In genomic region chr11:68541983-68542382, GRCh38 we compare ENCODE assay signal across 13 cellular contexts.
DNase-seq lines count a peak whose midpoint lies in the region; ATAC-seq and TF ChIP-seq lines count a peak whose summit lies in the region.
"Had no signal": no experiment of that assay in that cellular context is flagged by ENCODE, and none has a peak within 500 bp of the region (broad histone marks: within the 10 kb centered on the region; RNA-seq: fewer than 3 reads in every experiment).

No MANE protein-coding gene starts in this region.

- no peak for DNase-seq in activated naive CD4-positive, alpha-beta T cell treated with anti-CD3 and anti-CD28 coated beads for 36 hours
- no peak for DNase-seq in activated naive CD4-positive, alpha-beta T cell treated with anti-CD3 and anti-CD28 coated beads, Interleukin-2, amount 10 ng/mL, durations not matched to agents 7 days and 5 days
- DNase-seq in activated CD8-positive, alpha-beta T cell treated with anti-CD3 and anti-CD28 coated beads, Interleukin-2, amount 10 ng/mL, durations not matched to agents 7 days and 5 days, result no peak
- DNase-seq in left lobe of liver (ENCODE audit: low spot score) (no peak), transverse colon (no peak), GM20000 (ENCODE audit: low spot score) (no peak), NCI-H187 (lab: John Stamatoyannopoulos, UW) (no peak)
- DNase-seq in activated effector memory CD4-positive, alpha-beta T cell treated with anti-CD3 and anti-CD28 coated beads, Interleukin-2, amount 50 U/mL, for 16 hours, result no peak
- DNase-seq: NCI-H526 treated with DMSO at 0.1 percent for 48 hours had no signal

- intact Hi-C loops in activated naive CD4-positive, alpha-beta T cell treated with anti-CD3 and anti-CD28 coated beads for 36 hours (cut with micrococcal nuclease), result no loop called here
- intact Hi-C loops in transverse colon (cut with DNase I; ENCODE audit: low total_unique reads), result loop anchor here (1.0 kb wide), 1 partner anchor 78 kb away; no protein-coding TSS in a partner anchor

- TF ChIP-seq CTCF in transverse colon (IDR thresholded peaks at IDR 0.05), result no peak
- no peak for TF ChIP-seq CTCF in GM20000 (IDR thresholded peaks at IDR 0.05; ENCODE audit: extremely low read depth, missing control alignments)

- in situ Hi-C loops in transverse colon (cut with MboI; ENCODE audit: low pct_ligation_motif_present in 1 of 4, low pct_unique_long_range_greater_than_20kb in 1 of 4, low sequenced_read_pairs in 3 of 4), result no loop called here

- TF ChIP-seq EP300 in transverse colon (IDR thresholded peaks at IDR 0.05; ENCODE audit: low read depth), result no peak

- no peak for TF ChIP-seq POLR2A in transverse colon (IDR thresholded peaks at IDR 0.05)

- WGBS in transverse colon (ENCODE audit: low coverage in 1 of 2), 2 donors, result 51 to 84% methylated on average over 4 to 8 of the region's 8 CpGs

- H3K27me3 Mint-ChIP-seq in activated naive CD4-positive, alpha-beta T cell treated with anti-CD3 and anti-CD28 coated beads for 36 hours (ENCODE audit: low read depth), result no peaks in the 10 kb centered on the region
- no peaks in the 10 kb centered on the region for H3K27me3 Mint-ChIP-seq in activated naive CD4-positive, alpha-beta T cell treated with anti-CD3 and anti-CD28 coated beads, Interleukin-2, amount 10 ng/mL, durations not matched to agents 7 days and 5 days
- no peaks in the 10 kb centered on the region for H3K27me3 Mint-ChIP-seq in activated CD8-positive, alpha-beta T cell treated with anti-CD3 and anti-CD28 coated beads, Interleukin-2, amount 10 ng/mL, durations not matched to agents 7 days and 5 days (ENCODE audit: low read depth)

- no peak for ATAC-seq in activated CD8-positive, alpha-beta T cell treated with anti-CD3 and anti-CD28 coated beads, Interleukin-2, amount 10 ng/mL, durations not matched to agents 7 days and 5 days
- peak; percentile 35 for ATAC-seq in left lobe of liver

- CTCF ChIA-PET in activated naive CD4-positive, alpha-beta T cell treated with anti-CD3 and anti-CD28 coated beads for 36 hours (lab: Charles Lee), result no interaction called here
- CTCF ChIA-PET in activated naive CD4-positive, alpha-beta T cell treated with anti-CD3 and anti-CD28 coated beads, Interleukin-2, amount 10 ng/mL, durations not matched to agents 7 days and 5 days (lab: Charles Lee), result no interaction called here
- CTCF ChIA-PET in activated CD8-positive, alpha-beta T cell treated with anti-CD3 and anti-CD28 coated beads, Interleukin-2, amount 10 ng/mL, durations not matched to agents 7 days and 5 days (lab: Charles Lee), result no interaction called here

- H3K36me3 Mint-ChIP-seq in activated naive CD4-positive, alpha-beta T cell treated with anti-CD3 and anti-CD28 coated beads for 36 hours (ENCODE audit: low read depth), result peaks cover 54% of the 10 kb centered on the region
- H3K36me3 Mint-ChIP-seq in activated naive CD4-positive, alpha-beta T cell treated with anti-CD3 and anti-CD28 coated beads, Interleukin-2, amount 10 ng/mL, durations not matched to agents 7 days and 5 days, result peaks cover 77% of the 10 kb centered on the region
- H3K36me3 Mint-ChIP-seq in activated CD8-positive, alpha-beta T cell treated with anti-CD3 and anti-CD28 coated beads, Interleukin-2, amount 10 ng/mL, durations not matched to agents 7 days and 5 days (ENCODE audit: low read depth), result peaks cover 77% of the 10 kb centered on the region

- peak overlapping the region; percentile 57 for H3K27ac Mint-ChIP-seq in activated naive CD4-positive, alpha-beta T cell treated with anti-CD3 and anti-CD28 coated beads for 36 hours
- no peak overlapping the region for H3K27ac Mint-ChIP-seq in activated naive CD4-positive, alpha-beta T cell treated with anti-CD3 and anti-CD28 coated beads, Interleukin-2, amount 10 ng/mL, durations not matched to agents 7 days and 5 days
- peak overlapping the region; percentile 50 for H3K27ac Mint-ChIP-seq in activated CD8-positive, alpha-beta T cell treated with anti-CD3 and anti-CD28 coated beads, Interleukin-2, amount 10 ng/mL, durations not matched to agents 7 days and 5 days

- POLR2A ChIA-PET in activated CD8-positive, alpha-beta T cell treated with anti-CD3 and anti-CD28 coated beads, Interleukin-2, amount 10 ng/mL, durations not matched to agents 7 days and 5 days (lab: Charles Lee), result no interaction called here

- peak overlapping the region; percentile 18 to 72 (median 66) for H3K27ac ChIP-seq in transverse colon
- H3K27ac ChIP-seq: foreskin keratinocyte had no signal

- no peak overlapping the region for H3K4me3 Mint-ChIP-seq in activated naive CD4-positive, alpha-beta T cell treated with anti-CD3 and anti-CD28 coated beads for 36 hours
- no peak overlapping the region for H3K4me3 Mint-ChIP-seq in activated naive CD4-positive, alpha-beta T cell treated with anti-CD3 and anti-CD28 coated beads, Interleukin-2, amount 10 ng/mL, durations not matched to agents 7 days and 5 days
- H3K4me3 Mint-ChIP-seq in activated CD8-positive, alpha-beta T cell treated with anti-CD3 and anti-CD28 coated beads, Interleukin-2, amount 10 ng/mL, durations not matched to agents 7 days and 5 days, result no peak overlapping the region

- H3K27me3 ChIP-seq in transverse colon, result no peaks in the 10 kb centered on the region
- H3K27me3 ChIP-seq: cardiac muscle cell, foreskin keratinocyte had no signal

- no peak overlapping the region for H3K4me3 ChIP-seq in transverse colon
- H3K4me3 ChIP-seq: cardiac muscle cell, HAP-1, lung had no signal

- no peaks in the 10 kb centered on the region for H3K9me3 Mint-ChIP-seq in activated naive CD4-positive, alpha-beta T cell treated with anti-CD3 and anti-CD28 coated beads for 36 hours
- H3K9me3 Mint-ChIP-seq in activated naive CD4-positive, alpha-beta T cell treated with anti-CD3 and anti-CD28 coated beads, Interleukin-2, amount 10 ng/mL, durations not matched to agents 7 days and 5 days, result no peaks in the 10 kb centered on the region
- H3K9me3 Mint-ChIP-seq in activated CD8-positive, alpha-beta T cell treated with anti-CD3 and anti-CD28 coated beads, Interleukin-2, amount 10 ng/mL, durations not matched to agents 7 days and 5 days (ENCODE audit: insufficient read depth), result no peaks in the 10 kb centered on the region

- peaks cover under 1 to 39% (median 14%) of the 10 kb centered on the region in 4 donors for H3K4me1 ChIP-seq in transverse colon
- H3K4me1 ChIP-seq: HAP-1 had no signal

- no peaks in the 10 kb centered on the region for H3K9me3 ChIP-seq in transverse colon
- H3K9me3 ChIP-seq: HAP-1 had no signal

- peaks cover 61% of the 10 kb centered on the region for H3K4me1 Mint-ChIP-seq in activated naive CD4-positive, alpha-beta T cell treated with anti-CD3 and anti-CD28 coated beads for 36 hours (ENCODE audit: low read depth)
- H3K4me1 Mint-ChIP-seq in activated naive CD4-positive, alpha-beta T cell treated with anti-CD3 and anti-CD28 coated beads, Interleukin-2, amount 10 ng/mL, durations not matched to agents 7 days and 5 days, result peaks cover 33% of the 10 kb centered on the region
- H3K4me1 Mint-ChIP-seq in activated CD8-positive, alpha-beta T cell treated with anti-CD3 and anti-CD28 coated beads, Interleukin-2, amount 10 ng/mL, durations not matched to agents 7 days and 5 days (ENCODE audit: low read depth), result peaks cover 36% of the 10 kb centered on the region

- H3K36me3 ChIP-seq in transverse colon, result peaks cover 0 to 13% (median 4%) of the 10 kb centered on the region in 4 donors
